In genomic region chr7:131738066-131738465, GRCh38 we compare ENCODE assay signal across 1 cellular context.
TF ChIP-seq lines count a peak whose summit lies in the region.

No MANE protein-coding gene starts in this region.

TF ChIP-seq in GM23338, 12 proteins besides CTCF, POLR2A, EP300 and RAD21 (continued from another document):
- TF ChIP-seq REST (IDR thresholded peaks at IDR 0.05; ENCODE audit: unreplicated experiment): no peak
- TF ChIP-seq ZNF331 (CRISPR knock-in tag; IDR thresholded peaks at IDR 0.05; ENCODE audit: low read depth): no peak
- no peak for TF ChIP-seq STAT1 (IDR thresholded peaks at IDR 0.05; ENCODE audit: unreplicated experiment)
- no peak for TF ChIP-seq NANOG (IDR thresholded peaks at IDR 0.05; ENCODE audit: borderline replicate concordance)
- TF ChIP-seq POLR2AphosphoS5 (IDR thresholded peaks at IDR 0.05; ENCODE audit: low read depth): no peak
